8 cellular contexts compared by ENCODE assay signal in genomic region chr17:28370744-28371103, GRCh38. TPM values are rescaled to one million over a fixed set of nuclear protein-coding genes. Genes with fewer than 3 reads are reported as not detected.
DNase-seq lines count a peak whose midpoint lies in the region; ATAC-seq and TF ChIP-seq lines count a peak whose summit lies in the region.

No MANE protein-coding gene starts in this region.

- H2AFZ ChIP-seq in GM23338, result peak overlapping the region; percentile 72

- intact Hi-C loops in esophagus squamous epithelium (cut with DNase I) (no loop called here), thyroid gland (cut with DNase I) (no loop called here)

- no peaks in the 10 kb centered on the region for H3K36me3 ChIP-seq in GM23338 (ENCODE audit: insufficient read depth)
- H3K36me3 ChIP-seq in SJSA1, result 0 out of 2 replicates have a peak, but pooled peaks cover 6% of the 10 kb centered on the region
- no peaks in the 10 kb centered on the region for H3K36me3 ChIP-seq in esophagus squamous epithelium
- no peaks in the 10 kb centered on the region for H3K36me3 ChIP-seq in thyroid gland

- 18 to 56% methylated on average over 1 of the region's 1 CpG for WGBS in esophagus squamous epithelium, 2 donors
- 73 to 82% methylated on average over 1 of the region's 1 CpG for WGBS in thyroid gland, 2 donors

- H3K36me3 Mint-ChIP-seq in GM23338 (ENCODE audit: low read depth) (no peaks in the 10 kb centered on the region), progenitor cell of endocrine pancreas (ENCODE audit: insufficient read depth) (no peaks in the 10 kb centered on the region)

- H3K27me3 ChIP-seq in GM23338 (ENCODE audit: insufficient read depth) (peaks cover 22% of the 10 kb centered on the region), SJSA1 (replicated peaks) (no peaks in the 10 kb centered on the region), esophagus squamous epithelium (peaks cover 0 to 10% (median 0%) of the 10 kb centered on the region in 4 donors), thyroid gland (no peaks in the 10 kb centered on the region)

- H4K20me1 ChIP-seq in GM23338 (replicated peaks; ENCODE audit: insufficient read depth), result peaks cover 14% of the 10 kb centered on the region; the same call in 1 of the 2 replicates

- H3K9me3 Mint-ChIP-seq in GM23338, result no peaks in the 10 kb centered on the region
- H3K9me3 Mint-ChIP-seq in progenitor cell of endocrine pancreas (ENCODE audit: low read depth), result no peaks in the 10 kb centered on the region

- H3K4me1 ChIP-seq in GM23338 (ENCODE audit: insufficient read depth) (peaks cover 9% of the 10 kb centered on the region; the same call in 1 of the 2 replicates), SJSA1 (replicated peaks) (peaks cover 24% of the 10 kb centered on the region), esophagus squamous epithelium (peaks cover 12 to 36% (median 17%) of the 10 kb centered on the region in 3 donors), thyroid gland (peaks cover 15 to 25% of the 10 kb centered on the region in 2 donors)

- H3K4me2 ChIP-seq in GM23338, result peak overlapping the region; percentile 73

- H3K9me2 ChIP-seq in GM23338 (ENCODE audit: insufficient read depth), result no peaks in the 10 kb centered on the region

- H3K27ac Mint-ChIP-seq in GM23338, result peak overlapping the region; percentile 67; the same call in 1 of the 2 replicates
- peak overlapping the region; percentile 96 for H3K27ac Mint-ChIP-seq in progenitor cell of endocrine pancreas

- H3K79me2 ChIP-seq in GM23338 (replicated peaks; ENCODE audit: insufficient read depth), result no peaks in the 10 kb centered on the region

- H3K4me3 ChIP-seq in GM23338 (peak overlapping the region; percentile 39), SJSA1 (peak overlapping the region; percentile 67), esophagus squamous epithelium (peak overlapping the region in 1 of 4 donors; percentile 69), thyroid gland (replicated peaks in 1 of 3) (no peak overlapping the region)

- DNase-seq in GM23338 (ENCODE audit: low spot score), result no peak
- no peak for DNase-seq in SJSA1 (ENCODE audit: low read depth in 1 of 2, low spot score in 2 of 2)
- DNase-seq in esophagus squamous epithelium (lab: John Stamatoyannopoulos, UW), result no peak
- DNase-seq in progenitor cell of endocrine pancreas (ENCODE audit: low spot score, unreplicated experiment), result no peak
- no peak for DNase-seq in thyroid gland
- no peak for DNase-seq in NCI-H146 (lab: John Stamatoyannopoulos, UW)
- no peak for DNase-seq in stimulated activated CD4-positive, alpha-beta T cell treated with anti-CD3 and anti-CD28 coated beads, Interleukin-1b, Interleukin-23, amount 100 ng/mL, for 48 hours

- no peaks in the 10 kb centered on the region for H3K9me3 ChIP-seq in SJSA1 (replicated peaks)
- H3K9me3 ChIP-seq in esophagus squamous epithelium, result no peaks in the 10 kb centered on the region
- H3K9me3 ChIP-seq in thyroid gland, result no peaks in the 10 kb centered on the region

- 0 out of 2 replicates have a peak overlapping the region, but pooled peaks have one; percentile 20 for H3K27ac ChIP-seq in GM23338 (ENCODE audit: low read depth)
- 0 out of 2 replicates have a peak overlapping the region, but pooled peaks have one; percentile 14 for H3K27ac ChIP-seq in SJSA1
- peak overlapping the region; percentile 30 to 80 (median 78) for H3K27ac ChIP-seq in esophagus squamous epithelium
- no peak overlapping the region for H3K27ac ChIP-seq in thyroid gland

- TF ChIP-seq POLR2A in esophagus squamous epithelium (IDR thresholded peaks at IDR 0.05) (no peak), thyroid gland (IDR thresholded peaks at IDR 0.05) (no peak)

- H3K4me3 Mint-ChIP-seq in GM23338 (peak overlapping the region; percentile 69), progenitor cell of endocrine pancreas (ENCODE audit: low read depth) (peak overlapping the region; percentile 69)

- no peaks in the 10 kb centered on the region; the same call in 1 of the 2 replicates for H3F3A ChIP-seq in GM23338 (replicated peaks; ENCODE audit: low read depth)

- H3K4me1 Mint-ChIP-seq in GM23338 (peaks cover 21% of the 10 kb centered on the region), progenitor cell of endocrine pancreas (ENCODE audit: low read depth) (peaks cover 33% of the 10 kb centered on the region)

- TF ChIP-seq CTCF in GM23338 (conservative IDR thresholded peaks at IDR 0.05; ENCODE audit: low read depth in 2 of 2) (no peak), esophagus squamous epithelium (IDR thresholded peaks at IDR 0.05) (no peak), progenitor cell of endocrine pancreas (IDR thresholded peaks at IDR 0.05; ENCODE audit: unreplicated experiment) (no peak), thyroid gland (IDR thresholded peaks at IDR 0.05) (no peak)

- ATAC-seq in GM23338, result no peak
- no peak for ATAC-seq in GM18861 (IDR thresholded peaks at IDR 0.05; ENCODE audit: unreplicated experiment)

- H3K27me3 Mint-ChIP-seq in GM23338 (ENCODE audit: insufficient read depth, low read depth, poor library complexity) (peaks cover 37% of the 10 kb centered on the region), progenitor cell of endocrine pancreas (peaks cover 18% of the 10 kb centered on the region)

TF ChIP-seq in GM23338, 12 proteins besides CTCF, POLR2A, EP300 and RAD21 (continues in another document):
- TF ChIP-seq EZH2 (IDR thresholded peaks at IDR 0.05; ENCODE audit: low read depth, unreplicated experiment), result no peak
- TF ChIP-seq EZH2phosphoT487 (IDR thresholded peaks at IDR 0.05; ENCODE audit: unreplicated experiment), result no peak
- TF ChIP-seq NANOG (IDR thresholded peaks at IDR 0.05; ENCODE audit: borderline replicate concordance), result no peak
- TF ChIP-seq POLR2AphosphoS5 (IDR thresholded peaks at IDR 0.05; ENCODE audit: low read depth), result no peak
- no peak for TF ChIP-seq JUNB (IDR thresholded peaks at IDR 0.05; ENCODE audit: unreplicated experiment)
- TF ChIP-seq ZNF114 (CRISPR knock-in tag; IDR thresholded peaks at IDR 0.05), result no peak

RNA-seq across cellular contexts. Expression of gene VTN, which starts 0.6 kb away (rescaled TPM):
- 0.35 TPM in 1 of 2 replicates, not detected in the other for total RNA-seq in GM23338 (2014; rRNA removed; shearing (Covaris generic))
- polyA plus RNA-seq in GM23338 (2016; fragmentation: Nextera tagmentation; extraction: Ambion mirVana), result 0.16 and 0.17 TPM in 2 replicates
- 0.08 TPM in 1 of 2 replicates, not detected in the other for total RNA-seq in SJSA1 (2014; rRNA removed; shearing (Covaris generic))
- total RNA-seq in esophagus squamous epithelium (under 1 TPM in 1 of 4 donors, not detected in 3; 0.19 TPM), progenitor cell of endocrine pancreas (128 and 139 TPM in 2 replicates), thyroid gland (under 1 TPM in 2 of 4 donors, not detected in 2; 0.33 to 0.39 TPM)

RNA-seq across cellular contexts. Expression of gene SARM1, which starts 0.8 kb away (rescaled TPM):
- 10.4 and 15.3 TPM in 2 replicates for total RNA-seq in GM23338 (2014; rRNA removed; shearing (Covaris generic))
- polyA plus RNA-seq in GM23338 (2016; fragmentation: Nextera tagmentation; extraction: Ambion mirVana), result 0.89 and 1.4 TPM in 2 replicates
- 10.8 and 18.0 TPM in 2 replicates for total RNA-seq in SJSA1 (2014; rRNA removed; shearing (Covaris generic))
- total RNA-seq in esophagus squamous epithelium (1 to 10 TPM; 1.1 to 7.2 (median 2.5) TPM), progenitor cell of endocrine pancreas (20.0 and 20.5 TPM in 2 replicates), thyroid gland (10 to 100 TPM; 10.3 to 20.2 (median 16.3) TPM)

RNA-seq across cellular contexts. Expression of gene SEBOX, which starts 5.7 kb away (rescaled TPM):
- not detected in 2 replicates for total RNA-seq in GM23338 (2014; rRNA removed; shearing (Covaris generic))
- not detected in 2 replicates for polyA plus RNA-seq in GM23338 (2016; fragmentation: Nextera tagmentation; extraction: Ambion mirVana)
- not detected in 2 replicates for total RNA-seq in SJSA1 (2014; rRNA removed; shearing (Covaris generic))
- total RNA-seq in esophagus squamous epithelium, result not detected
- not detected in 2 replicates for total RNA-seq in progenitor cell of endocrine pancreas
- total RNA-seq in thyroid gland, result not detected

RNA-seq across cellular contexts. Expression of gene POLDIP2, which starts 13.4 kb away (rescaled TPM):
- 70.6 and 77.1 TPM in 2 replicates for total RNA-seq in GM23338 (2014; rRNA removed; shearing (Covaris generic))
- polyA plus RNA-seq in GM23338 (2016; fragmentation: Nextera tagmentation; extraction: Ambion mirVana), result 40.7 and 45.7 TPM in 2 replicates
- 110 and 125 TPM in 2 replicates for total RNA-seq in SJSA1 (2014; rRNA removed; shearing (Covaris generic))
- 100 to 1,000 TPM in 1 of 4 donors, 10 to 100 TPM in 3; 66.8 to 102 (median 90.9) TPM for total RNA-seq in esophagus squamous epithelium
- total RNA-seq in progenitor cell of endocrine pancreas, result 66.0 and 68.6 TPM in 2 replicates
- total RNA-seq in thyroid gland, result 100 to 1,000 TPM in 2 of 4 donors, 10 to 100 TPM in 2; 55.4 to 102 (median 91.7) TPM

RNA-seq across cellular contexts. Expression of gene TNFAIP1, which starts 35.2 kb away (rescaled TPM):
- 8.9 and 13.1 TPM in 2 replicates for total RNA-seq in GM23338 (2014; rRNA removed; shearing (Covaris generic))
- 6.3 and 6.4 TPM in 2 replicates for polyA plus RNA-seq in GM23338 (2016; fragmentation: Nextera tagmentation; extraction: Ambion mirVana)
- 30.0 and 30.1 TPM in 2 replicates for total RNA-seq in SJSA1 (2014; rRNA removed; shearing (Covaris generic))
- total RNA-seq in esophagus squamous epithelium, result 10 to 100 TPM; 24.6 to 38.5 (median 30.4) TPM
- 50.9 and 51.0 TPM in 2 replicates for total RNA-seq in progenitor cell of endocrine pancreas
- 10 to 100 TPM; 28.4 to 36.9 (median 35.8) TPM for total RNA-seq in thyroid gland

Comparison
In these comparisons a context has a peak if more than half of its experiments do, and no peak if none do; other contexts are left out.
1. H3K27ac ChIP-seq: peak in GM23338 (single experiment), SJSA1 (single experiment) and esophagus squamous epithelium (4 of 4); none in thyroid gland (0 of 3).
2. H3K4me3 ChIP-seq: peak in GM23338 (single experiment) and SJSA1 (single experiment); none in thyroid gland (0 of 3).
3. RNA of gene VTN, which starts 0.6 kb away (total RNA-seq): 128 to 139 TPM in progenitor cell of endocrine pancreas; 0.33 to 0.39 TPM in thyroid gland, 0.08 TPM in SJSA1, 0.35 TPM in GM23338 and 0.19 TPM in esophagus squamous epithelium; every median in the first group is over 10 times any median in the second.